19 cellular contexts compared by ENCODE assay signal in the genomic region with DNA sequence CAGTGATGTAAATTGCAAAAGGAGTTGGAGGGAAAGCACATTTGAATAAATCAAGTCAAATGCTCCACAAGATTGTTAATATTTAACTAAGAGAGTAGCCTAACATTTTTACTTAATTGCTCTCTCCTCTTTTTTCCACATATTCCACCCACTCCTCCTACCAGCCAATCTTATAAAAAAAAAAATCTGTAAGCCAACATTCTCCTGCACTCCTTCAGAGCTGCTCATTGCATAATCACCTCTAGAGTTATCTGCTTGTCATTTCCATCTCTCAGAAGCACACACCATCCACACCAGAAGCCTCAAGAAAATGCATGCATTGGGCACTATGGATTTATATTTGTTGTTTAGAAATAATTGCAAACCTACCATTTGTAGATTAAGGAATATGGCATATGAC.
"Had no signal": no experiment of that assay in that cellular context is flagged by ENCODE, and none has a peak within 500 bp of the region (broad histone marks: within the 10 kb centered on the region; RNA-seq: fewer than 3 reads in every experiment).

No MANE protein-coding gene starts in this region.

- H3K27me3 ChIP-seq: dorsolateral prefrontal cortex, neutrophil, pancreas, sigmoid colon, stomach, testis, tibial artery had no signal

- H3K9me3 ChIP-seq: lower lobe of right lung, neutrophil, pancreas, sigmoid colon, stomach, testis, tibial artery had no signal

- H3K27ac ChIP-seq: lower lobe of right lung, neutrophil, pancreas, sigmoid colon, stomach, testis, tibial artery had no signal

- H3K4me3 Mint-ChIP-seq: immature natural killer cell; natural killer cell; neural crest cell; stimulated activated effector memory CD8-positive, alpha-beta T cell treated with anti-CD3 and anti-CD28 coated beads, Interleukin-12 subunit alpha, Interleukin-12 subunit beta, amount 100 ng/mL, for 72 hours; type B pancreatic cell had no signal

- ATAC-seq: left ventricle myocardium superior; lower lobe of right lung; natural killer cell; pancreas; right cardiac atrium; stimulated activated effector memory CD8-positive, alpha-beta T cell treated with anti-CD3 and anti-CD28 coated beads, Interleukin-12 subunit alpha, Interleukin-12 subunit beta, amount 100 ng/mL, for 72 hours had no signal

- H3K36me3 ChIP-seq: lower lobe of right lung, neutrophil, pancreas, sigmoid colon, stomach, tibial artery had no signal

- H3K4me3 ChIP-seq: dorsolateral prefrontal cortex, lower lobe of right lung, pancreas, sigmoid colon, stomach, testis, tibial artery had no signal

- H3K9me3 Mint-ChIP-seq: neural crest cell, type B pancreatic cell had no signal

- DNase-seq: dorsolateral prefrontal cortex; effector CD4-positive, alpha-beta T cell; immature natural killer cell; left ventricle myocardium superior; lower lobe of right lung; natural killer cell; pancreas; right cardiac atrium; sigmoid colon; stimulated activated CD4-positive, alpha-beta T cell treated with anti-CD3 and anti-CD28 coated beads, Interleukin-2, amount 100 ng/mL, for 24 hours; stimulated activated CD4-positive, alpha-beta T cell treated with anti-CD3 and anti-CD28 coated beads, Interleukin-4, amount 100 ng/mL, for 24 hours; stimulated activated naive CD4-positive, alpha-beta T cell treated with Interleukin-2 at 50 U/mL for 16 hours; stomach; testis; tibial artery had no signal

- H3K4me1 Mint-ChIP-seq: immature natural killer cell; natural killer cell; neural crest cell; stimulated activated effector memory CD8-positive, alpha-beta T cell treated with anti-CD3 and anti-CD28 coated beads, Interleukin-12 subunit alpha, Interleukin-12 subunit beta, amount 100 ng/mL, for 72 hours had no signal

- H3K4me1 ChIP-seq: lower lobe of right lung, pancreas, stomach, testis, tibial artery had no signal

- H3K27ac Mint-ChIP-seq: immature natural killer cell; natural killer cell; stimulated activated effector memory CD8-positive, alpha-beta T cell treated with anti-CD3 and anti-CD28 coated beads, Interleukin-12 subunit alpha, Interleukin-12 subunit beta, amount 100 ng/mL, for 72 hours; type B pancreatic cell had no signal

- H3K36me3 Mint-ChIP-seq: immature natural killer cell; natural killer cell; stimulated activated effector memory CD8-positive, alpha-beta T cell treated with anti-CD3 and anti-CD28 coated beads, Interleukin-12 subunit alpha, Interleukin-12 subunit beta, amount 100 ng/mL, for 72 hours; type B pancreatic cell had no signal
